Comparison of ENCODE assay signal across 26 cellular contexts in genomic region chr7:30618961-30619360, GRCh38.
"Had no signal": no experiment of that assay in that cellular context is flagged by ENCODE, and none has a peak within 500 bp of the region (broad histone marks: within the 10 kb centered on the region; RNA-seq: fewer than 3 reads in every experiment).

No MANE protein-coding gene starts in this region.

- ATAC-seq: natural killer cell, right lobe of liver, upper lobe of right lung had no signal

- H3K27me3 ChIP-seq: hepatocyte, ovary, right atrium auricular region, right lobe of liver, suprapubic skin, tibial artery, upper lobe of right lung had no signal

- DNase-seq: islet precursor cell; left ventricle myocardium inferior; mesendoderm; naive B cell; natural killer cell; nephron progenitor cell; ovary; right lobe of liver; stimulated activated CD4-positive, alpha-beta T cell treated with anti-CD3 and anti-CD28 coated beads, Interleukin-12 subunit alpha, Interleukin-12 subunit beta, amount 100 ng/mL, for 4 hours; stimulated activated CD4-positive, alpha-beta T cell treated with anti-CD3 and anti-CD28 coated beads, Interleukin-15, amount 100 ng/mL, for 24 hours; stimulated activated CD4-positive, alpha-beta T cell treated with anti-CD3 and anti-CD28 coated beads, Interleukin-2, amount 100 ng/mL, for 24 hours; stimulated activated CD4-positive, alpha-beta T cell treated with anti-CD3 and anti-CD28 coated beads, Interleukin-4, amount 100 ng/mL, for 1 hour; stimulated activated naive CD4-positive, alpha-beta T cell; tibial artery; trophoblast cell; upper lobe of right lung had no signal

- H3K4me3 Mint-ChIP-seq: mesothelial cell of epicardium; naive B cell; natural killer cell; nephron progenitor cell; stimulated activated naive CD8-positive, alpha-beta T cell treated with anti-CD3 and anti-CD28 coated beads, Interleukin-15, Interleukin-2, amounts not matched to agents 100 ng/mL and 50 ng/mL, for 24 hours had no signal

- H3K4me2 ChIP-seq: hepatocyte, smooth muscle cell had no signal

- H3K36me3 ChIP-seq: ovary had no signal

- H3K4me3 ChIP-seq: hepatocyte, left ventricle myocardium inferior, lung, ovary, right atrium auricular region, right lobe of liver, smooth muscle cell, suprapubic skin, thoracic aorta, tibial artery, upper lobe of right lung had no signal

- FAIRE-seq: urothelium cell line had no signal

- H3K4me1 Mint-ChIP-seq: mesothelial cell of epicardium, naive B cell, nephron progenitor cell had no signal

- H3K27ac ChIP-seq: hepatocyte, left ventricle myocardium inferior, ovary, right atrium auricular region, right lobe of liver, suprapubic skin, thoracic aorta, tibial artery, upper lobe of right lung had no signal

- H3K4me1 ChIP-seq: left ventricle myocardium inferior, right atrium auricular region, right lobe of liver, suprapubic skin, tibial artery, upper lobe of right lung had no signal

- H3K9me3 ChIP-seq: left ventricle myocardium inferior, ovary, right atrium auricular region, right lobe of liver, suprapubic skin, thoracic aorta, tibial artery, upper lobe of right lung had no signal

- H3K9me3 Mint-ChIP-seq: mesothelial cell of epicardium; naive B cell; natural killer cell; nephron progenitor cell; stimulated activated naive CD8-positive, alpha-beta T cell treated with anti-CD3 and anti-CD28 coated beads, Interleukin-15, Interleukin-2, amounts not matched to agents 100 ng/mL and 50 ng/mL, for 24 hours had no signal

- H2AFZ ChIP-seq: hepatocyte had no signal

- H3K27ac Mint-ChIP-seq: mesothelial cell of epicardium; natural killer cell; nephron progenitor cell; progenitor cell of endocrine pancreas; stimulated activated naive CD8-positive, alpha-beta T cell treated with anti-CD3 and anti-CD28 coated beads, Interleukin-15, Interleukin-2, amounts not matched to agents 100 ng/mL and 50 ng/mL, for 24 hours had no signal
